Comparison of ENCODE assay signal across 29 cellular contexts in the genomic region with DNA sequence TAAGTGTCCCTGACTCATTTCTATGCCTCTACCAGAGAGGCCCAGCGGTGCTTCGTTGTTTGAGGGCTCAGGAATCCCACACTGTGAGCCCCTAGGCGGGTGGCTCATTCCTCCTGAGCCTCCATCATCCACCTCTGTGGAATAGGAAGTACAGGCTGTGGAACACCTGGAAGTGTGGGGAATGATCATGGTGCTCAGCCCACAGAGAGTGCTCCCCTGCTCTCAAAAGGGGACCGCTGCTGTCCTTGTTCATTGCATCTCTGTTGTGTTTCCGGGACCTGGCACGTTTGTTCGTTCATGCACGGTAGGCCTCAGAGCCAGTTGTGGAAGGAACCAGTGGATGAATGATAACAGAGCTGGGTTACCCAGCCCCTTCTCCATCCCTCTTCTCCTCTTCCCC. TPM values are rescaled to one million over a fixed set of nuclear protein-coding genes. Genes with fewer than 3 reads are reported as not detected.
A peak's percentile ranks its signal among the peaks of the same experiment; 100 is the strongest.
DNase-seq lines count a peak whose midpoint lies in the region; ATAC-seq and TF ChIP-seq lines count a peak whose summit lies in the region.
"Had no signal": no experiment of that assay in that cellular context is flagged by ENCODE, and none has a peak within 500 bp of the region (broad histone marks: within the 10 kb centered on the region; RNA-seq: fewer than 3 reads in every experiment).

No MANE protein-coding gene starts in this region.

- H3K79me2 ChIP-seq in osteoblast (ENCODE audit: insufficient read depth, low read length), result no peaks in the 10 kb centered on the region

- no peak overlapping the region for H3K4me2 ChIP-seq in osteoblast (ENCODE audit: insufficient read depth, low read length)
- H3K4me2 ChIP-seq: smooth muscle cell had no signal

- no peaks in the 10 kb centered on the region for H4K20me1 ChIP-seq in osteoblast (ENCODE audit: insufficient read depth, low read length)

- no peak overlapping the region for H2AFZ ChIP-seq in osteoblast (ENCODE audit: low read length)

- no peaks in the 10 kb centered on the region for H3K36me3 Mint-ChIP-seq in activated T-cell treated with anti-CD3 and anti-CD28 coated beads, Interleukin-2, amount 50 U/mL, for 72 hours (ENCODE audit: insufficient read depth in 2 of 2)
- H3K36me3 Mint-ChIP-seq in activated T-cell treated with anti-CD3 and anti-CD28 coated beads, Interleukin-2, amount 50 U/mL, for 24 hours (ENCODE audit: low read depth), result no peaks in the 10 kb centered on the region
- no peaks in the 10 kb centered on the region for H3K36me3 Mint-ChIP-seq in central memory CD8-positive, alpha-beta T cell (ENCODE audit: insufficient read depth)
- H3K36me3 Mint-ChIP-seq in CD4-positive, alpha-beta T cell (ENCODE audit: low read depth), result no peaks in the 10 kb centered on the region
- H3K36me3 Mint-ChIP-seq: memory B cell had no signal

- H3K4me3 Mint-ChIP-seq in activated T-cell treated with anti-CD3 and anti-CD28 coated beads, Interleukin-2, amount 50 U/mL, for 72 hours, result peak overlapping the region; percentile 33 to 34
- H3K4me3 Mint-ChIP-seq in activated T-cell treated with anti-CD3 and anti-CD28 coated beads, Interleukin-2, amount 50 U/mL, for 24 hours, result no peak overlapping the region
- H3K4me3 Mint-ChIP-seq in central memory CD8-positive, alpha-beta T cell, result peak overlapping the region; percentile 78
- H3K4me3 Mint-ChIP-seq in CD4-positive, alpha-beta T cell, result no peak overlapping the region
- H3K4me3 Mint-ChIP-seq: activated CD4-positive, alpha-beta T cell treated with anti-CD3 and anti-CD28 coated beads, Interleukin-2, amount 10 ng/mL, durations not matched to agents 7 days and 5 days; memory B cell had no signal

- in situ Hi-C loops in brain microvascular endothelial cell (cut with HindIII; ENCODE audit: low pct_ligation_motif_present, low sequenced_read_pairs), result no loop called here

- no peaks in the 10 kb centered on the region for H3K9me3 ChIP-seq in osteoblast (ENCODE audit: low read depth, low read length)
- no peaks in the 10 kb centered on the region for H3K9me3 ChIP-seq in CD4-positive, alpha-beta T cell (ENCODE audit: control insufficient read depth, low read length)
- H3K9me3 ChIP-seq: ascending aorta, right atrium auricular region, SJSA1, thoracic aorta had no signal

- no peak for DNase-seq in activated T-cell treated with anti-CD3 and anti-CD28 coated beads, Interleukin-2, amount 50 U/mL, for 72 hours
- DNase-seq in activated T-cell treated with anti-CD3 and anti-CD28 coated beads, Interleukin-2, amount 50 U/mL, for 24 hours, result no peak
- DNase-seq in GM10266 (ENCODE audit: extremely low spot score) (peak; percentile 10), osteoblast (ENCODE audit: insufficient read length, low spot score, missing footprints) (peak; percentile 6), ecto neural progenitor cell (ENCODE audit: low spot score) (no peak), brain microvascular endothelial cell (no peak)
- DNase-seq in central memory CD8-positive, alpha-beta T cell (ENCODE audit: low spot score in 2 of 2), result no peak
- no peak for DNase-seq in CD4-positive, alpha-beta T cell
- DNase-seq: activated CD4-positive, alpha-beta T cell treated with anti-CD3 and anti-CD28 coated beads, Interleukin-2, amount 10 ng/mL, durations not matched to agents 7 days and 5 days; activated naive CD4-positive, alpha-beta T cell treated with anti-CD3 and anti-CD28 coated beads, Interleukin-2, amount 50 U/mL, for 16 hours; erythroblast; glutamatergic neuron; H9; MV-4-11; NCI-H1436 treated with DMSO at 0.1 percent for 48 hours; NCI-H2107; NCI-H446 treated with DMSO at 0.1 percent for 48 hours; RPMI8226; stimulated activated CD4-positive, alpha-beta T cell treated with anti-CD3 and anti-CD28 coated beads, Interleukin-1b, Interleukin-23, amount 100 ng/mL, for 48 hours; stimulated activated naive CD8-positive, alpha-beta T cell treated with anti-CD3 and anti-CD28 coated beads, Interleukin-15, Interleukin-2, amounts not matched to agents 100 U/mL and 50 U/mL, for 24 hours; WERI-Rb-1 had no signal

- no peak for ATAC-seq in activated T-cell treated with anti-CD3 and anti-CD28 coated beads, Interleukin-2, amount 50 U/mL, for 72 hours (replicated peaks in 1 of 2)
- ATAC-seq in central memory CD8-positive, alpha-beta T cell (replicated peaks; ENCODE audit: extremely low read depth, poor library complexity, severe bottlenecking), result no peak
- no peak for ATAC-seq in CD4-positive, alpha-beta T cell (ENCODE audit: poor library complexity)
- ATAC-seq: stimulated activated naive CD8-positive, alpha-beta T cell treated with anti-CD3 and anti-CD28 coated beads, Interleukin-15, Interleukin-2, amounts not matched to agents 100 U/mL and 50 U/mL, for 24 hours had no signal

- peaks cover 61% of the 10 kb centered on the region for H3K27me3 Mint-ChIP-seq in activated T-cell treated with anti-CD3 and anti-CD28 coated beads, Interleukin-2, amount 50 U/mL, for 72 hours (ENCODE audit: low read depth)
- H3K27me3 Mint-ChIP-seq in activated T-cell treated with anti-CD3 and anti-CD28 coated beads, Interleukin-2, amount 50 U/mL, for 24 hours, result peaks cover 42% of the 10 kb centered on the region
- H3K27me3 Mint-ChIP-seq in central memory CD8-positive, alpha-beta T cell, result peaks cover 47% of the 10 kb centered on the region
- peaks cover 69% of the 10 kb centered on the region for H3K27me3 Mint-ChIP-seq in CD4-positive, alpha-beta T cell

- peaks cover 18% of the 10 kb centered on the region for H3K4me1 Mint-ChIP-seq in activated T-cell treated with anti-CD3 and anti-CD28 coated beads, Interleukin-2, amount 50 U/mL, for 72 hours (ENCODE audit: low read depth)
- peaks cover 14% of the 10 kb centered on the region for H3K4me1 Mint-ChIP-seq in activated T-cell treated with anti-CD3 and anti-CD28 coated beads, Interleukin-2, amount 50 U/mL, for 24 hours (ENCODE audit: low read depth)
- peaks cover 15% of the 10 kb centered on the region for H3K4me1 Mint-ChIP-seq in central memory CD8-positive, alpha-beta T cell
- peaks cover 15% of the 10 kb centered on the region for H3K4me1 Mint-ChIP-seq in CD4-positive, alpha-beta T cell (ENCODE audit: low read depth)

- TF ChIP-seq CTCF in GM10266 (IDR thresholded peaks at IDR 0.05; ENCODE audit: control insufficient read depth, insufficient read depth, low read depth, missing control alignments), result no peak
- TF ChIP-seq CTCF in osteoblast (IDR thresholded peaks at IDR 0.05; ENCODE audit: extremely low read depth, low read depth, low read length), result no peak
- no peak for TF ChIP-seq CTCF in brain microvascular endothelial cell (IDR thresholded peaks at IDR 0.05; ENCODE audit: low read depth, low read length, missing control alignments)
- no peak for TF ChIP-seq CTCF in CD4-positive, alpha-beta T cell (IDR thresholded peaks at IDR 0.05)

- CTCF ChIA-PET in CD4-positive, alpha-beta T cell (lab: Charles Lee), result no interaction called here

- POLR2A ChIA-PET in CD4-positive, alpha-beta T cell (lab: Charles Lee), result interaction anchor here (0.6 kb wide), 1 partner anchor 8 kb away, joined by 4 read pairs; no protein-coding TSS in a partner anchor

- intact Hi-C loops in CD4-positive, alpha-beta T cell (cut with DNase I, micrococcal nuclease), result no loop called here

- no peaks in the 10 kb centered on the region for H3K36me3 ChIP-seq in osteoblast (ENCODE audit: insufficient read depth, low read length)
- no peaks in the 10 kb centered on the region for H3K36me3 ChIP-seq in brain microvascular endothelial cell (replicated peaks)
- H3K36me3 ChIP-seq: ascending aorta, cardiac muscle cell, right atrium auricular region, SJSA1, thoracic aorta, WERI-Rb-1 had no signal

- no peaks in the 10 kb centered on the region for H3K27me3 ChIP-seq in osteoblast (ENCODE audit: insufficient read depth, low read length)
- peaks cover 18% of the 10 kb centered on the region for H3K27me3 ChIP-seq in brain microvascular endothelial cell (replicated peaks)
- H3K27me3 ChIP-seq in CD4-positive, alpha-beta T cell (ENCODE audit: control insufficient read depth, insufficient read depth, low read length), result peaks cover 18% of the 10 kb centered on the region

- no peak overlapping the region for H3K27ac ChIP-seq in osteoblast (ENCODE audit: low read depth, low read length)
- no peak overlapping the region for H3K27ac ChIP-seq in brain microvascular endothelial cell
- H3K27ac ChIP-seq in CD4-positive, alpha-beta T cell (ENCODE audit: low read depth, low read length), result no peak overlapping the region
- H3K27ac ChIP-seq: ascending aorta, cardiac muscle cell, coronary artery, right atrium auricular region, SJSA1, thoracic aorta, WERI-Rb-1 had no signal

- no peaks in the 10 kb centered on the region for H3K9me3 Mint-ChIP-seq in activated T-cell treated with anti-CD3 and anti-CD28 coated beads, Interleukin-2, amount 50 U/mL, for 72 hours
- H3K9me3 Mint-ChIP-seq in activated T-cell treated with anti-CD3 and anti-CD28 coated beads, Interleukin-2, amount 50 U/mL, for 24 hours, result no peaks in the 10 kb centered on the region
- H3K9me3 Mint-ChIP-seq in central memory CD8-positive, alpha-beta T cell, result no peaks in the 10 kb centered on the region
- no peaks in the 10 kb centered on the region for H3K9me3 Mint-ChIP-seq in CD4-positive, alpha-beta T cell
- H3K9me3 Mint-ChIP-seq: activated CD4-positive, alpha-beta T cell treated with anti-CD3 and anti-CD28 coated beads, Interleukin-2, amount 10 ng/mL, durations not matched to agents 7 days and 5 days; H9; memory B cell had no signal

- H3K4me3 ChIP-seq in osteoblast (ENCODE audit: insufficient read depth, low read length) (no peak overlapping the region), brain microvascular endothelial cell (ENCODE audit: low read depth, low read length) (no peak overlapping the region)
- H3K4me3 ChIP-seq: ascending aorta, cardiac muscle cell, coronary artery, right atrium auricular region, SJSA1, smooth muscle cell, thoracic aorta had no signal

- no peak overlapping the region for H3K27ac Mint-ChIP-seq in activated T-cell treated with anti-CD3 and anti-CD28 coated beads, Interleukin-2, amount 50 U/mL, for 72 hours
- no peak overlapping the region for H3K27ac Mint-ChIP-seq in activated T-cell treated with anti-CD3 and anti-CD28 coated beads, Interleukin-2, amount 50 U/mL, for 24 hours
- no peak overlapping the region for H3K27ac Mint-ChIP-seq in central memory CD8-positive, alpha-beta T cell (ENCODE audit: low read depth)
- no peak overlapping the region for H3K27ac Mint-ChIP-seq in CD4-positive, alpha-beta T cell
- H3K27ac Mint-ChIP-seq: activated CD4-positive, alpha-beta T cell treated with anti-CD3 and anti-CD28 coated beads, Interleukin-2, amount 10 ng/mL, durations not matched to agents 7 days and 5 days; H9; memory B cell had no signal

- peaks cover 4% of the 10 kb centered on the region for H3K4me1 ChIP-seq in osteoblast (ENCODE audit: insufficient read depth, low read length)
- H3K4me1 ChIP-seq: SJSA1 had no signal

RNA-seq across cellular contexts. Expression of a gene that starts 1.2 kb away (rescaled TPM):
- not detected for total RNA-seq in activated T-cell treated with anti-CD3 and anti-CD28 coated beads, Interleukin-2, amount 50 U/mL, for 72 hours
- total RNA-seq in osteoblast, result 0.29 TPM in 1 of 2 replicates, not detected in the other
- not detected for total RNA-seq in CD4-positive, alpha-beta T cell
- total RNA-seq: activated CD4-positive, alpha-beta T cell treated with anti-CD3 and anti-CD28 coated beads, Interleukin-2, amount 10 ng/mL, durations not matched to agents 7 days and 5 days; ascending aorta; cardiac muscle cell; right atrium auricular region; SJSA1; thoracic aorta had no signal

RNA-seq across cellular contexts. Expression of a gene that starts 40.2 kb away (rescaled TPM):
- 10 to 100 TPM; 12.9 to 17.0 TPM for total RNA-seq in activated T-cell treated with anti-CD3 and anti-CD28 coated beads, Interleukin-2, amount 50 U/mL, for 72 hours
- total RNA-seq in osteoblast, result 6.8 and 9.4 TPM in 2 replicates
- total RNA-seq in CD4-positive, alpha-beta T cell, result 1 to 10 TPM; 2.7 to 6.3 TPM

RNA-seq across cellular contexts. Expression of a gene that starts 53.0 kb away (rescaled TPM):
- 1 to 10 TPM in 1 of 2 donors, under 1 TPM in 1; 0.86 to 3.7 TPM for total RNA-seq in activated T-cell treated with anti-CD3 and anti-CD28 coated beads, Interleukin-2, amount 50 U/mL, for 72 hours
- total RNA-seq in osteoblast, result 4.7 and 5.0 TPM in 2 replicates
- under 1 TPM in 1 of 2 experiments, not detected in 1; 0.11 TPM for total RNA-seq in CD4-positive, alpha-beta T cell
- total RNA-seq: activated CD4-positive, alpha-beta T cell treated with anti-CD3 and anti-CD28 coated beads, Interleukin-2, amount 10 ng/mL, durations not matched to agents 7 days and 5 days had no signal

Comparison
In these comparisons a context has a peak if more than half of its experiments do, and no peak if none do; other contexts are left out.
1. H3K4me3 Mint-ChIP-seq: peak in activated T-cell treated with anti-CD3 and anti-CD28 coated beads, Interleukin-2, amount 50 U/mL, for 72 hours (2 of 2) and central memory CD8-positive, alpha-beta T cell (single experiment); none in activated T-cell treated with anti-CD3 and anti-CD28 coated beads, Interleukin-2, amount 50 U/mL, for 24 hours (single experiment) and CD4-positive, alpha-beta T cell (single experiment).
2. DNase-seq: peak in GM10266 (single experiment) and osteoblast (single experiment); none in activated T-cell treated with anti-CD3 and anti-CD28 coated beads, Interleukin-2, amount 50 U/mL, for 72 hours (0 of 2), activated T-cell treated with anti-CD3 and anti-CD28 coated beads, Interleukin-2, amount 50 U/mL, for 24 hours (single experiment), central memory CD8-positive, alpha-beta T cell (0 of 2), ecto neural progenitor cell (single experiment), brain microvascular endothelial cell (single experiment) and CD4-positive, alpha-beta T cell (0 of 10).